In the genomic region with DNA sequence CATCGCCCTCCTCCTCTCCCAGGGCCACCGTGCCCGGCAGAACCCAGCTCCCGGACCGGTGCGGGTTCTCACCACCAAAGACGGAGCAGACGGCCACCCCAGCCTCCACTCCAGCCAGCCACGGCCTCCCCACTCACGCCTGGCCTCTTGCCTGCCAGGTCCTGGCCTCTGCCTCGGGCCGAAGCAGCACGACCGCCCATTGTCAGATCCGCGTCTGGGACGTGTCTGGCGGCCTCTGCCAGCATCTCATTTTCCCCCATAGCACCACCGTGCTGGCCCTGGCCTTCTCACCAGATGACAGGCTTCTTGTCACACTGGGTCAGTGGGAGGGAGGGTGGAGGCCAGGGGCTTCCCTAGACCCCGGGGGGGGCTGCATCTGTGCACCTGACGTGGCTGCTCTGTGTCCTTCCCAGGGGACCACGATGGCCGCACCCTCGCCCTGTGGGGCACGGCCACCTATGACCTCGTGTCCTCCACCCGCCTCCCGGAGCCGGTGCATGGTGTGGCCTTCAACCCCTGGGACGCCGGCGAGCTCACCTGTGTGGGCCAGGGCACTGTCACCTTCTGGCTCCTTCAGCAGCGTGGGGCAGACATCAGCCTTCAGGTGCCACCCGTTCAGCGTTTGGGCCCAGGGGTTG, we compare ENCODE assay signal across 8 cellular contexts. TPM values are rescaled to one million over a fixed set of nuclear protein-coding genes. Genes with fewer than 3 reads are reported as not detected.
DNase-seq lines count a peak whose midpoint lies in the region; ATAC-seq, FAIRE-seq and TF ChIP-seq lines count a peak whose summit lies in the region.

No MANE protein-coding gene starts in this region.

- peaks cover 2 to 92% of the 10 kb centered on the region in 2 experiments; a peak in 4 of 5 replicates for H3K4me1 ChIP-seq in K562 (replicated peaks in 1 of 2; ENCODE audit: control insufficient read depth in 2 of 2, insufficient read depth in 2 of 2, low read length in 2 of 2)
- H3K4me1 ChIP-seq in neuronal stem cell (ENCODE audit: control insufficient read depth in 2 of 2, insufficient read depth in 1 of 2, low read depth in 1 of 2, low read length in 2 of 2): peaks cover 3 to 6% of the 10 kb centered on the region in 2 donors

- no peak overlapping the region for H3K27ac ChIP-seq in CD4-positive, alpha-beta T cell (ENCODE audit: low read depth, low read length)
- peak overlapping the region; percentile 66; the same call in 2 of the 3 replicates for H3K27ac ChIP-seq in K562 (ENCODE audit: extremely low read depth, low read depth, low read length)
- peak overlapping the region; percentile 49 for H3K27ac ChIP-seq in neuronal stem cell (replicated peaks; ENCODE audit: low read length)

- H4K20me1 ChIP-seq in K562 (replicated peaks; ENCODE audit: control insufficient read depth, insufficient read depth, low read length): no peaks in the 10 kb centered on the region

- peaks cover 15% of the 10 kb centered on the region for H3K79me1 ChIP-seq in neuronal stem cell (ENCODE audit: low read depth, low read length)

- in situ Hi-C loops in K562 (cut with MboI) (no loop called here), GM13976 (cut with MboI; ENCODE audit: low sequenced_read_pairs, unreplicated experiment) (no loop called here)

- peak overlapping the region; percentile 70 to 95; a peak in 3 of 4 replicates for H3K9ac ChIP-seq in K562 (ENCODE audit: insufficient read depth in 1 of 2, low read depth in 2 of 2, low read length in 2 of 2)
- peak overlapping the region; percentile 84 for H3K9ac ChIP-seq in neuronal stem cell (ENCODE audit: low read depth, low read length, poor library complexity)

- POLR2A ChIA-PET in CD4-positive, alpha-beta T cell (lab: Charles Lee): no interaction called here
- POLR2A ChIA-PET in K562 (lab: Yijun Ruan, JAX): interaction anchor here (0.6 kb wide), 1 partner anchor 10 kb away, joined by 3 read pairs; no protein-coding TSS in a partner anchor

- H4K8ac ChIP-seq in neuronal stem cell (ENCODE audit: low read depth, low read length): peak overlapping the region; percentile 65

- no peak for ATAC-seq in CD4-positive, alpha-beta T cell (ENCODE audit: poor library complexity)
- peak; percentile 1 for ATAC-seq in HG03097 (IDR thresholded peaks at IDR 0.05; ENCODE audit: low FRiP score, unreplicated experiment)
- peak; percentile 36 for ATAC-seq in K562
- ATAC-seq in HG02884 (IDR thresholded peaks at IDR 0.05; ENCODE audit: unreplicated experiment): no peak
- ATAC-seq in GM19455 (IDR thresholded peaks at IDR 0.05; ENCODE audit: unreplicated experiment): no peak

- H3K9me1 ChIP-seq in K562 (ENCODE audit: control insufficient read depth, insufficient read depth, low read length): no peaks in the 10 kb centered on the region

- no peaks in the 10 kb centered on the region for H3K27me3 ChIP-seq in CD4-positive, alpha-beta T cell (ENCODE audit: control insufficient read depth, insufficient read depth, low read length)
- H3K27me3 ChIP-seq in K562 (ENCODE audit: control insufficient read depth in 2 of 2, insufficient read depth in 2 of 2, low read length in 2 of 2) (no peaks in the 10 kb centered on the region), neuronal stem cell (ENCODE audit: control insufficient read depth in 3 of 3, insufficient read depth in 3 of 3, low read depth in 1 of 3, low read length in 3 of 3) (no peaks in the 10 kb centered on the region)

- H3K36me3 ChIP-seq in K562 (ENCODE audit: control insufficient read depth, insufficient read depth, low read length) (no peaks in the 10 kb centered on the region), neuronal stem cell (replicated peaks in 1 of 2; ENCODE audit: control insufficient read depth in 2 of 2, insufficient read depth in 2 of 2, low read length in 2 of 2) (peaks cover 11 to 55% of the 10 kb centered on the region in 2 donors)

- peak overlapping the region; percentile 82 for H2BK5ac ChIP-seq in neuronal stem cell (ENCODE audit: low read length)

- FAIRE-seq in K562 (lab: Jason Lieb, UNC): no peak

- BruUV-seq in K562 (replicated peaks; lab: Mats Ljungman, UMichigan): no TSS peak

- TF ChIP-seq POLR2A in K562 (conservative IDR thresholded peaks at IDR 0.05): peak; percentile 61; the same call in 1 of the 2 replicates

- CTCF ChIA-PET in CD4-positive, alpha-beta T cell (lab: Charles Lee): interaction anchor here (1.7 kb wide), 1 partner anchor 269 kb away, joined by 4 read pairs; no protein-coding TSS in a partner anchor
- CTCF ChIA-PET in K562 (lab: Yijun Ruan, JAX; ENCODE audit: low intra/inter-chr PET ratio): interaction anchor here (0.6 to 1.9 kb wide), 2 partner anchors 82 to 504 kb away, joined by 3 to 8 read pairs; no protein-coding TSS in a partner anchor

- H3K4me2 ChIP-seq in K562 (ENCODE audit: insufficient read depth, low read length) (peak overlapping the region; percentile 78), neuronal stem cell (ENCODE audit: insufficient read depth, low read length, poor library complexity, severe bottlenecking) (peak overlapping the region; percentile 25)

- H3K36me3 Mint-ChIP-seq in CD4-positive, alpha-beta T cell (ENCODE audit: low read depth): no peaks in the 10 kb centered on the region

- peak overlapping the region; percentile 99 for H2AK5ac ChIP-seq in neuronal stem cell (ENCODE audit: low read depth, low read length)

- H3K23ac ChIP-seq in neuronal stem cell (ENCODE audit: low read depth, low read length, poor library complexity): peak overlapping the region; percentile 93

- H3K4me3 Mint-ChIP-seq in CD4-positive, alpha-beta T cell: peak overlapping the region; percentile 56

- 47% methylated on average over 31 of the region's 35 CpGs for WGBS in K562 (ENCODE audit: insufficient coverage, low coverage, missing lambda C conversion rate)
- WGBS in neuronal stem cell (ENCODE audit: extremely low coverage in 2 of 2, insufficient read length in 2 of 2, insufficient replicate concordance in 1 of 2), 2 donors: no CpG with 5 or more reads among the region's 35 CpGs

- peak overlapping the region; percentile 95 for H3K18ac ChIP-seq in neuronal stem cell (ENCODE audit: low read length)

- intact Hi-C loops in CD4-positive, alpha-beta T cell (cut with DNase I, micrococcal nuclease): loop anchor here in 1 of 2 experiments (5.0 kb wide), 1 partner anchor 69 kb away; a partner anchor contains a TSS
- intact Hi-C loops in K562 (cut with micrococcal nuclease): loop anchor here (2.0 to 10.0 kb wide), 2 partner anchors 73 to 267 kb away; a partner anchor contains a TSS

- TF ChIP-seq CTCF in CD4-positive, alpha-beta T cell (IDR thresholded peaks at IDR 0.05): no peak
- peak in 1 of 3 experiments; percentile 24; a peak in 1 of 6 replicates for TF ChIP-seq CTCF in K562 (IDR thresholded peaks at IDR 0.05 in 2 of 3, conservative IDR thresholded peaks at IDR 0.05 in 1 of 3; ENCODE audit: insufficient read depth in 2 of 3, low read depth in 1 of 3, low read length in 3 of 3)
- no peak for TF ChIP-seq CTCF in GM13976 (IDR thresholded peaks at IDR 0.05; ENCODE audit: borderline replicate concordance, control extremely low read depth, extremely low read depth, insufficient read depth, missing control alignments)

- peaks cover 6% of the 10 kb centered on the region for H3K4me1 Mint-ChIP-seq in CD4-positive, alpha-beta T cell (ENCODE audit: low read depth)

- no peaks in the 10 kb centered on the region for H3K27me3 Mint-ChIP-seq in CD4-positive, alpha-beta T cell

- H3K14ac ChIP-seq in neuronal stem cell (ENCODE audit: low read length): peak overlapping the region; percentile 89

- no peak for TF ChIP-seq EP300 in K562 (IDR thresholded peaks at IDR 0.05; ENCODE audit: low read length)

- no peak for TF ChIP-seq RAD21 in K562 (CRISPR knock-in tag; conservative IDR thresholded peaks at IDR 0.05 in 1 of 2, IDR thresholded peaks at IDR 0.05 in 1 of 2)

- peak overlapping the region; percentile 43 for H4K91ac ChIP-seq in neuronal stem cell (ENCODE audit: low read depth, low read length, poor library complexity)

- no peak overlapping the region for H3K27ac Mint-ChIP-seq in CD4-positive, alpha-beta T cell

- H2BK120ac ChIP-seq in neuronal stem cell (ENCODE audit: low read depth, low read length): no peak overlapping the region

- no peaks in the 10 kb centered on the region; the same call in 2 of the 3 replicates for H3K79me2 ChIP-seq in K562 (ENCODE audit: control insufficient read depth, insufficient read depth, low read length)

- peak overlapping the region; percentile 88 for H2BK12ac ChIP-seq in neuronal stem cell (ENCODE audit: low read length)

- H2BK15ac ChIP-seq in neuronal stem cell (ENCODE audit: low read length): peak overlapping the region; percentile 96

- peak overlapping the region; percentile 93 for H3K4ac ChIP-seq in neuronal stem cell (ENCODE audit: low read length)

- H2AFZ ChIP-seq in K562 (ENCODE audit: low read depth, low read length) (peak overlapping the region; percentile 95), neuronal stem cell (ENCODE audit: low read length) (no peak overlapping the region)

- DNase-seq in CD4-positive, alpha-beta T cell: no peak
- DNase-seq in K562 (ENCODE audit: extremely low read depth in 1 of 4, low spot score in 3 of 4) (no peak), neuronal stem cell (ENCODE audit: low spot score) (no peak), T-helper 9 cell (no peak), GM13976 (ENCODE audit: low spot score) (no peak)

- no peaks in the 10 kb centered on the region for H3K9me3 Mint-ChIP-seq in CD4-positive, alpha-beta T cell

- H3K4me3 ChIP-seq in K562 (peak overlapping the region; percentile 20; the same call in 1 of the 2 replicates), neuronal stem cell (ENCODE audit: low read length in 2 of 2) (no peak overlapping the region)

- H3K9me3 ChIP-seq in CD4-positive, alpha-beta T cell (ENCODE audit: control insufficient read depth, low read length): no peaks in the 10 kb centered on the region
- H3K9me3 ChIP-seq in K562 (replicated peaks; ENCODE audit: control insufficient read depth, insufficient read depth, low read depth, low read length) (no peaks in the 10 kb centered on the region), neuronal stem cell (replicated peaks in 1 of 2; ENCODE audit: control insufficient read depth in 2 of 2, insufficient read depth in 1 of 2, low read depth in 1 of 2, low read length in 2 of 2) (no peaks in the 10 kb centered on the region)

RNA-seq across cellular contexts. Expression of a gene that starts 6.6 kb away (rescaled TPM):
- 100 to 1,000 TPM; 202 to 209 TPM for total RNA-seq in CD4-positive, alpha-beta T cell
- total RNA-seq in K562 (2011; cell fraction: chromatin; rRNA removed; ENCODE audit: low replicate concordance): 214 and 929 TPM in 2 replicates
- 1,026 and 1,077 TPM in 2 replicates for total RNA-seq in K562 (2011; cell fraction: nucleolus; rRNA removed)
- 329 and 385 TPM in 2 replicates for total RNA-seq in K562 (2011; cell fraction: nucleoplasm; rRNA removed)
- total RNA-seq in K562 (2014; rRNA removed) (116 and 158 TPM in 2 replicates), K562 (2014; rRNA removed; fragmentation: Illumina TruSeq; extraction: Trizol) (18.6 and 26.7 TPM in 2 replicates), K562 (2015; rRNA removed; fragmentation: Illumina TruSeq; extraction: Trizol) (83.6 and 87.9 TPM in 2 replicates), K562 (2021) (267 TPM in 2 replicates)
- polyA plus RNA-seq in K562 (2011; rRNA removed) (118 and 173 TPM in 2 replicates), K562 (2014; fragmentation: Illumina TruSeq; extraction: Trizol) (112 and 139 TPM in 2 replicates), K562 (2014; fragmentation: Nextera tagmentation; extraction: Ambion mirVana) (1 to 10 TPM; 5.0 to 6.8 TPM), K562 (2014; rRNA removed) (373 and 378 TPM in 2 replicates)
- 121 and 296 TPM in 2 replicates for polyA plus RNA-seq in K562 (2011; cell fraction: cytosol; rRNA removed)
- 1,454 and 2,407 TPM in 2 replicates for polyA plus RNA-seq in K562 (2011; cell fraction: nucleus; rRNA removed)
- 192 and 214 TPM in 2 replicates for polyA plus RNA-seq in K562 (2012)
- polyA minus RNA-seq in K562 (2011; rRNA and poly(A)+ RNA removed): 14.4 and 20.6 TPM in 2 replicates
- polyA minus RNA-seq in K562 (2011; cell fraction: cytosol; rRNA and poly(A)+ RNA removed): 48.0 and 67.2 TPM in 2 replicates
- 214 and 219 TPM in 2 replicates for polyA minus RNA-seq in K562 (2011; cell fraction: nucleus; rRNA and poly(A)+ RNA removed)
- 68.0 TPM for polyA plus RNA-seq in neuronal stem cell (2013, experiment 1 of 2)
- polyA plus RNA-seq in neuronal stem cell (2013, experiment 2 of 2): 63.4 TPM

RNA-seq across cellular contexts. Expression of a gene that starts 12.1 kb away (rescaled TPM):
- total RNA-seq in CD4-positive, alpha-beta T cell: 10 to 100 TPM in 1 of 2 experiments, 1 to 10 TPM in 1; 8.1 to 10.3 TPM
- total RNA-seq in K562 (2011; cell fraction: chromatin; rRNA removed; ENCODE audit: low replicate concordance): 25.8 and 70.2 TPM in 2 replicates
- total RNA-seq in K562 (2011; cell fraction: nucleolus; rRNA removed): 50.4 and 60.9 TPM in 2 replicates
- total RNA-seq in K562 (2011; cell fraction: nucleoplasm; rRNA removed): 29.8 and 30.4 TPM in 2 replicates
- total RNA-seq in K562 (2014; rRNA removed) (4.9 and 6.5 TPM in 2 replicates), K562 (2014; rRNA removed; fragmentation: Illumina TruSeq; extraction: Trizol) (0.80 and 1.3 TPM in 2 replicates), K562 (2015; rRNA removed; fragmentation: Illumina TruSeq; extraction: Trizol) (3.0 and 3.3 TPM in 2 replicates), K562 (2021) (10.0 and 12.6 TPM in 2 replicates)
- polyA plus RNA-seq in K562 (2011; rRNA removed) (5.7 and 9.4 TPM in 2 replicates), K562 (2014; fragmentation: Illumina TruSeq; extraction: Trizol) (1.4 and 4.3 TPM in 2 replicates), K562 (2014; fragmentation: Nextera tagmentation; extraction: Ambion mirVana) (under 1 TPM; 0.44 to 0.46 TPM), K562 (2014; rRNA removed) (8.1 and 10.6 TPM in 2 replicates)
- polyA plus RNA-seq in K562 (2011; cell fraction: cytosol; rRNA removed): 3.8 and 9.9 TPM in 2 replicates
- polyA plus RNA-seq in K562 (2011; cell fraction: nucleus; rRNA removed): 72.9 and 107 TPM in 2 replicates
- 6.3 and 9.5 TPM in 2 replicates for polyA plus RNA-seq in K562 (2012)
- 1.0 and 1.4 TPM in 2 replicates for polyA minus RNA-seq in K562 (2011; rRNA and poly(A)+ RNA removed)
- polyA minus RNA-seq in K562 (2011; cell fraction: cytosol; rRNA and poly(A)+ RNA removed): 2.6 and 4.5 TPM in 2 replicates
- polyA minus RNA-seq in K562 (2011; cell fraction: nucleus; rRNA and poly(A)+ RNA removed): 20.9 and 23.9 TPM in 2 replicates
- 16.6 TPM for polyA plus RNA-seq in neuronal stem cell (2013, experiment 1 of 2)
- polyA plus RNA-seq in neuronal stem cell (2013, experiment 2 of 2): 15.8 TPM

RNA-seq across cellular contexts. Expression of a gene that starts 14.2 kb away (rescaled TPM):
- total RNA-seq in CD4-positive, alpha-beta T cell: 1 to 10 TPM; 6.6 to 6.9 TPM
- 4.0 and 18.2 TPM in 2 replicates for total RNA-seq in K562 (2011; cell fraction: chromatin; rRNA removed; ENCODE audit: low replicate concordance)
- 16.8 and 19.9 TPM in 2 replicates for total RNA-seq in K562 (2011; cell fraction: nucleolus; rRNA removed)
- 6.3 and 7.2 TPM in 2 replicates for total RNA-seq in K562 (2011; cell fraction: nucleoplasm; rRNA removed)
- 2.7 and 3.9 TPM in 2 replicates for total RNA-seq in K562 (2014; rRNA removed)
- total RNA-seq in K562 (2014; rRNA removed; fragmentation: Illumina TruSeq; extraction: Trizol): 0.11 TPM in 1 of 2 replicates, not detected in the other
- 0.79 and 0.94 TPM in 2 replicates for total RNA-seq in K562 (2015; rRNA removed; fragmentation: Illumina TruSeq; extraction: Trizol)
- total RNA-seq in K562 (2021): 3.6 and 4.0 TPM in 2 replicates
- polyA plus RNA-seq in K562 (2011; rRNA removed): 1.7 and 3.5 TPM in 2 replicates
- 2.9 and 8.6 TPM in 2 replicates for polyA plus RNA-seq in K562 (2011; cell fraction: cytosol; rRNA removed)
- 36.3 and 53.0 TPM in 2 replicates for polyA plus RNA-seq in K562 (2011; cell fraction: nucleus; rRNA removed)
- polyA plus RNA-seq in K562 (2012): 2.4 and 6.7 TPM in 2 replicates
- polyA plus RNA-seq in K562 (2014; fragmentation: Illumina TruSeq; extraction: Trizol): 0.55 and 1.1 TPM in 2 replicates
- polyA plus RNA-seq in K562 (2014; fragmentation: Nextera tagmentation; extraction: Ambion mirVana): under 1 TPM in 1 of 2 experiments, not detected in 1; 0.03 TPM
- polyA plus RNA-seq in K562 (2014; rRNA removed): 3.4 and 5.6 TPM in 2 replicates
- 0.15 and 0.39 TPM in 2 replicates for polyA minus RNA-seq in K562 (2011; rRNA and poly(A)+ RNA removed)
- 1.2 TPM in 1 of 2 replicates, not detected in the other for polyA minus RNA-seq in K562 (2011; cell fraction: cytosol; rRNA and poly(A)+ RNA removed)
- 3.2 and 5.4 TPM in 2 replicates for polyA minus RNA-seq in K562 (2011; cell fraction: nucleus; rRNA and poly(A)+ RNA removed)
- polyA plus RNA-seq in neuronal stem cell (2013, experiment 1 of 2): 2.2 TPM
- polyA plus RNA-seq in neuronal stem cell (2013, experiment 2 of 2): 1.8 TPM

RNA-seq across cellular contexts. Expression of a gene that starts 18.9 kb away (rescaled TPM):
- 10 to 100 TPM; 46.9 to 53.9 TPM for total RNA-seq in CD4-positive, alpha-beta T cell
- total RNA-seq in K562 (2011; cell fraction: chromatin; rRNA removed; ENCODE audit: low replicate concordance): 38.7 and 156 TPM in 2 replicates
- 192 and 203 TPM in 2 replicates for total RNA-seq in K562 (2011; cell fraction: nucleolus; rRNA removed)
- 62.0 and 88.9 TPM in 2 replicates for total RNA-seq in K562 (2011; cell fraction: nucleoplasm; rRNA removed)
- total RNA-seq in K562 (2014; rRNA removed) (251 and 276 TPM in 2 replicates), K562 (2014; rRNA removed; fragmentation: Illumina TruSeq; extraction: Trizol) (65.4 and 88.2 TPM in 2 replicates), K562 (2015; rRNA removed; fragmentation: Illumina TruSeq; extraction: Trizol) (147 and 168 TPM in 2 replicates), K562 (2021) (191 and 213 TPM in 2 replicates)
- polyA plus RNA-seq in K562 (2011; rRNA removed) (114 TPM in 2 replicates), K562 (2014; fragmentation: Illumina TruSeq; extraction: Trizol) (152 and 188 TPM in 2 replicates), K562 (2014; fragmentation: Nextera tagmentation; extraction: Ambion mirVana) (10 to 100 TPM; 10.6 to 27.7 TPM), K562 (2014; rRNA removed) (193 and 200 TPM in 2 replicates)
- 94.5 and 181 TPM in 2 replicates for polyA plus RNA-seq in K562 (2011; cell fraction: cytosol; rRNA removed)
- polyA plus RNA-seq in K562 (2011; cell fraction: nucleus; rRNA removed): 195 and 305 TPM in 2 replicates
- 87.2 and 101 TPM in 2 replicates for polyA plus RNA-seq in K562 (2012)
- 22.1 and 33.0 TPM in 2 replicates for polyA minus RNA-seq in K562 (2011; rRNA and poly(A)+ RNA removed)
- 41.4 and 45.7 TPM in 2 replicates for polyA minus RNA-seq in K562 (2011; cell fraction: cytosol; rRNA and poly(A)+ RNA removed)
- polyA minus RNA-seq in K562 (2011; cell fraction: nucleus; rRNA and poly(A)+ RNA removed): 57.6 and 61.8 TPM in 2 replicates
- 68.3 TPM for polyA plus RNA-seq in neuronal stem cell (2013, experiment 1 of 2)
- 66.0 TPM for polyA plus RNA-seq in neuronal stem cell (2013, experiment 2 of 2)

RNA-seq across cellular contexts. Expression of a gene that starts 19.7 kb away (rescaled TPM):
- 10 to 100 TPM; 11.4 to 14.6 TPM for total RNA-seq in CD4-positive, alpha-beta T cell
- total RNA-seq in K562 (2011; cell fraction: chromatin; rRNA removed; ENCODE audit: low replicate concordance): 33.6 and 106 TPM in 2 replicates
- 86.7 and 90.7 TPM in 2 replicates for total RNA-seq in K562 (2011; cell fraction: nucleolus; rRNA removed)
- 54.1 and 55.3 TPM in 2 replicates for total RNA-seq in K562 (2011; cell fraction: nucleoplasm; rRNA removed)
- total RNA-seq in K562 (2014; rRNA removed) (120 and 148 TPM in 2 replicates), K562 (2014; rRNA removed; fragmentation: Illumina TruSeq; extraction: Trizol) (3.4 and 6.3 TPM in 2 replicates), K562 (2015; rRNA removed; fragmentation: Illumina TruSeq; extraction: Trizol) (55.8 and 56.1 TPM in 2 replicates), K562 (2021) (110 and 124 TPM in 2 replicates)
- polyA plus RNA-seq in K562 (2011; rRNA removed) (35.2 and 47.4 TPM in 2 replicates), K562 (2014; fragmentation: Illumina TruSeq; extraction: Trizol) (12.8 and 40.4 TPM in 2 replicates), K562 (2014; fragmentation: Nextera tagmentation; extraction: Ambion mirVana) (1 to 10 TPM in 1 of 2 experiments, under 1 TPM in 1; 0.80 to 3.5 TPM), K562 (2014; rRNA removed) (111 and 123 TPM in 2 replicates)
- 70.6 and 207 TPM in 2 replicates for polyA plus RNA-seq in K562 (2011; cell fraction: cytosol; rRNA removed)
- polyA plus RNA-seq in K562 (2011; cell fraction: nucleus; rRNA removed): 72.7 and 125 TPM in 2 replicates
- 63.1 and 76.1 TPM in 2 replicates for polyA plus RNA-seq in K562 (2012)
- 5.2 and 5.6 TPM in 2 replicates for polyA minus RNA-seq in K562 (2011; rRNA and poly(A)+ RNA removed)
- polyA minus RNA-seq in K562 (2011; cell fraction: cytosol; rRNA and poly(A)+ RNA removed): 19.4 and 28.1 TPM in 2 replicates
- polyA minus RNA-seq in K562 (2011; cell fraction: nucleus; rRNA and poly(A)+ RNA removed): 21.5 and 23.7 TPM in 2 replicates
- 10.3 TPM for polyA plus RNA-seq in neuronal stem cell (2013, experiment 1 of 2)
- 10.5 TPM for polyA plus RNA-seq in neuronal stem cell (2013, experiment 2 of 2)

Comparison
In these comparisons a context has a peak if more than half of its experiments do, and no peak if none do; other contexts are left out.
1. ATAC-seq: peak in HG03097 (single experiment) and K562 (single experiment); none in CD4-positive, alpha-beta T cell (single experiment), HG02884 (single experiment) and GM19455 (single experiment).